In the genomic region with DNA sequence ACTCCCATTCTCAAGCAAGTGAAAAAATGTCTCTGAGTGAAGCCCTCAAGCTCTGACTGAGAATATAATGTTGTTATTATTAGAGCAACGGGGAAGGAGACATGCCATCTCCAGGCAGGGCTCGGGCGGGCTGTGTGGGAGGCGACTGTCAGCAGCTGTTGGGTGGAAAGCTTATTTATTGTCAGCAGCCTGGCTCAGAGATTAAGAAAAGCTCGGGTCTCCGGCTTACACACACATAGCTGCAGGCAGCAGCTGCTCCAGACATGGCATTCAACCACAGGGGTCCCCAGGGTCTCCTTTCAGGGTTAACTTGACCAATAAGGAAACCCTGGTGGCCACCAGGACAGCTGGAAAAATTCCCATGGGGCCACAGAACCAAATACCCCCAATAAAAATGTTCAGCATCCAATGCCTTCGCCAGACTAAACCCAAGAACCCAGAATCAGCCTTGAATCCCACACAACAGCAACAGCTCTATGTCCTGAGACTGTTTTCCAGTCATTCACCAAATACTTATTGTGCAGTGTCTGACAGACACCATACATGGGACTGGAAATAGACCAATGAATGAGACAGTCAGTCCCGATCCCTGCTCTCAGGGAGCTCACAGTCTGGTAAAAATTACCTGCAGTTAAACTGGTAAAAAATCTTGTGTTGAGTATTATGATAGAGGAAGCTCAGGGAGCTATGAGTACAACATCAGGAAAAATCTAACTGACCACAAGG, we compare ENCODE assay signal across 1 cellular context.
TF ChIP-seq lines count a peak whose summit lies in the region.

No MANE protein-coding gene starts in this region.

TF ChIP-seq in K562, 482 proteins besides CTCF, POLR2A, EP300 and RAD21 (continued from another document):
- TF ChIP-seq, protein P1, sequence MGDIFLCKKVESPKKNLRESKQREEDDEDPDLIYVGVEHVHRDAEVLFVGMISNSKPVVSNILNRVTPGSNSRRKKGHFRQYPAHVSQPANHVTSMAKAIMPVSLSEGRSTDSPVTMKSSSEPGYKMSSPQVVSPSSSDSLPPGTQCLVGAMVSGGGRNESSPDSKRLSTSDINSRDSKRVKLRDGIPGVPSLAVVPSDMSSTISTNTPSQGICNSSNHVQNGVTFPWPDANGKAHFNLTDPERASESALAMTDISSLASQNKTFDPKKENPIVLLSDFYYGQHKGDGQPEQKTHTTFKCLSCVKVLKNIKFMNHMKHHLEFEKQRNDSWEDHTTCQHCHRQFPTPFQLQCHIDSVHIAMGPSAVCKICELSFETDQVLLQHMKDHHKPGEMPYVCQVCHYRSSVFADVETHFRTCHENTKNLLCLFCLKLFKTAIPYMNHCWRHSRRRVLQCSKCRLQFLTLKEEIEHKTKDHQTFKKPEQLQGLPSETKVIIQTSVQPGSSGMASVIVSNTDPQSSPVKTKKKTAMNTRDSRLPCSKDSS (IDR thresholded peaks at IDR 0.05; ENCODE audit: low read depth, partially characterized antibody) = no peak
- TF ChIP-seq BCL6 (CRISPR knock-in tag; IDR thresholded peaks at IDR 0.05) (no peak), RBM15 (IDR thresholded peaks at IDR 0.05; ENCODE audit: insufficient read depth, low read length) (no peak), ZNF347 (CRISPR knock-in tag; IDR thresholded peaks at IDR 0.05; ENCODE audit: low read depth) (no peak), ZNF217 (CRISPR knock-in tag; IDR thresholded peaks at IDR 0.05) (no peak), ZNF121 (CRISPR knock-in tag; conservative IDR thresholded peaks at IDR 0.05) (no peak), DDX20 (tag; IDR thresholded peaks at IDR 0.05; ENCODE audit: low read depth) (no peak), NFE2 (IDR thresholded peaks at IDR 0.05; ENCODE audit: low read depth) (no peak), HMG20A (CRISPR knock-in tag; conservative IDR thresholded peaks at IDR 0.05) (no peak), CAMTA2 (CRISPR knock-in tag; conservative IDR thresholded peaks at IDR 0.05) (no peak), FOS (IDR thresholded peaks at IDR 0.05; ENCODE audit: extremely low read depth, insufficient read length) (no peak), STAT5A (IDR thresholded peaks at IDR 0.05; ENCODE audit: borderline replicate concordance, low read length) (peak; percentile 58), CBFA2T3 (IDR thresholded peaks at IDR 0.05) (peak; percentile 86), HNRNPUL1 (IDR thresholded peaks at IDR 0.05; ENCODE audit: low read length) (no peak), ZNF316 (IDR thresholded peaks at IDR 0.05) (no peak), ESRRB (CRISPR knock-in tag; IDR thresholded peaks at IDR 0.05; ENCODE audit: borderline replicate concordance) (no peak), CHCHD3 (CRISPR knock-in tag; IDR thresholded peaks at IDR 0.05) (no peak), ZNF584 (CRISPR knock-in tag; IDR thresholded peaks at IDR 0.05; ENCODE audit: low read depth) (no peak), MXI1 (IDR thresholded peaks at IDR 0.05; ENCODE audit: low read depth, low read length) (no peak), GATAD2A (IDR thresholded peaks at IDR 0.05) (no peak), ZBTB7A (IDR thresholded peaks at IDR 0.05; ENCODE audit: borderline replicate concordance, control insufficient read depth, low read depth, low read length) (peak; percentile 86), CC2D1A (IDR thresholded peaks at IDR 0.05) (no peak), TAF7 (tag; IDR thresholded peaks at IDR 0.05) (no peak)
- TF ChIP-seq, protein P2, sequence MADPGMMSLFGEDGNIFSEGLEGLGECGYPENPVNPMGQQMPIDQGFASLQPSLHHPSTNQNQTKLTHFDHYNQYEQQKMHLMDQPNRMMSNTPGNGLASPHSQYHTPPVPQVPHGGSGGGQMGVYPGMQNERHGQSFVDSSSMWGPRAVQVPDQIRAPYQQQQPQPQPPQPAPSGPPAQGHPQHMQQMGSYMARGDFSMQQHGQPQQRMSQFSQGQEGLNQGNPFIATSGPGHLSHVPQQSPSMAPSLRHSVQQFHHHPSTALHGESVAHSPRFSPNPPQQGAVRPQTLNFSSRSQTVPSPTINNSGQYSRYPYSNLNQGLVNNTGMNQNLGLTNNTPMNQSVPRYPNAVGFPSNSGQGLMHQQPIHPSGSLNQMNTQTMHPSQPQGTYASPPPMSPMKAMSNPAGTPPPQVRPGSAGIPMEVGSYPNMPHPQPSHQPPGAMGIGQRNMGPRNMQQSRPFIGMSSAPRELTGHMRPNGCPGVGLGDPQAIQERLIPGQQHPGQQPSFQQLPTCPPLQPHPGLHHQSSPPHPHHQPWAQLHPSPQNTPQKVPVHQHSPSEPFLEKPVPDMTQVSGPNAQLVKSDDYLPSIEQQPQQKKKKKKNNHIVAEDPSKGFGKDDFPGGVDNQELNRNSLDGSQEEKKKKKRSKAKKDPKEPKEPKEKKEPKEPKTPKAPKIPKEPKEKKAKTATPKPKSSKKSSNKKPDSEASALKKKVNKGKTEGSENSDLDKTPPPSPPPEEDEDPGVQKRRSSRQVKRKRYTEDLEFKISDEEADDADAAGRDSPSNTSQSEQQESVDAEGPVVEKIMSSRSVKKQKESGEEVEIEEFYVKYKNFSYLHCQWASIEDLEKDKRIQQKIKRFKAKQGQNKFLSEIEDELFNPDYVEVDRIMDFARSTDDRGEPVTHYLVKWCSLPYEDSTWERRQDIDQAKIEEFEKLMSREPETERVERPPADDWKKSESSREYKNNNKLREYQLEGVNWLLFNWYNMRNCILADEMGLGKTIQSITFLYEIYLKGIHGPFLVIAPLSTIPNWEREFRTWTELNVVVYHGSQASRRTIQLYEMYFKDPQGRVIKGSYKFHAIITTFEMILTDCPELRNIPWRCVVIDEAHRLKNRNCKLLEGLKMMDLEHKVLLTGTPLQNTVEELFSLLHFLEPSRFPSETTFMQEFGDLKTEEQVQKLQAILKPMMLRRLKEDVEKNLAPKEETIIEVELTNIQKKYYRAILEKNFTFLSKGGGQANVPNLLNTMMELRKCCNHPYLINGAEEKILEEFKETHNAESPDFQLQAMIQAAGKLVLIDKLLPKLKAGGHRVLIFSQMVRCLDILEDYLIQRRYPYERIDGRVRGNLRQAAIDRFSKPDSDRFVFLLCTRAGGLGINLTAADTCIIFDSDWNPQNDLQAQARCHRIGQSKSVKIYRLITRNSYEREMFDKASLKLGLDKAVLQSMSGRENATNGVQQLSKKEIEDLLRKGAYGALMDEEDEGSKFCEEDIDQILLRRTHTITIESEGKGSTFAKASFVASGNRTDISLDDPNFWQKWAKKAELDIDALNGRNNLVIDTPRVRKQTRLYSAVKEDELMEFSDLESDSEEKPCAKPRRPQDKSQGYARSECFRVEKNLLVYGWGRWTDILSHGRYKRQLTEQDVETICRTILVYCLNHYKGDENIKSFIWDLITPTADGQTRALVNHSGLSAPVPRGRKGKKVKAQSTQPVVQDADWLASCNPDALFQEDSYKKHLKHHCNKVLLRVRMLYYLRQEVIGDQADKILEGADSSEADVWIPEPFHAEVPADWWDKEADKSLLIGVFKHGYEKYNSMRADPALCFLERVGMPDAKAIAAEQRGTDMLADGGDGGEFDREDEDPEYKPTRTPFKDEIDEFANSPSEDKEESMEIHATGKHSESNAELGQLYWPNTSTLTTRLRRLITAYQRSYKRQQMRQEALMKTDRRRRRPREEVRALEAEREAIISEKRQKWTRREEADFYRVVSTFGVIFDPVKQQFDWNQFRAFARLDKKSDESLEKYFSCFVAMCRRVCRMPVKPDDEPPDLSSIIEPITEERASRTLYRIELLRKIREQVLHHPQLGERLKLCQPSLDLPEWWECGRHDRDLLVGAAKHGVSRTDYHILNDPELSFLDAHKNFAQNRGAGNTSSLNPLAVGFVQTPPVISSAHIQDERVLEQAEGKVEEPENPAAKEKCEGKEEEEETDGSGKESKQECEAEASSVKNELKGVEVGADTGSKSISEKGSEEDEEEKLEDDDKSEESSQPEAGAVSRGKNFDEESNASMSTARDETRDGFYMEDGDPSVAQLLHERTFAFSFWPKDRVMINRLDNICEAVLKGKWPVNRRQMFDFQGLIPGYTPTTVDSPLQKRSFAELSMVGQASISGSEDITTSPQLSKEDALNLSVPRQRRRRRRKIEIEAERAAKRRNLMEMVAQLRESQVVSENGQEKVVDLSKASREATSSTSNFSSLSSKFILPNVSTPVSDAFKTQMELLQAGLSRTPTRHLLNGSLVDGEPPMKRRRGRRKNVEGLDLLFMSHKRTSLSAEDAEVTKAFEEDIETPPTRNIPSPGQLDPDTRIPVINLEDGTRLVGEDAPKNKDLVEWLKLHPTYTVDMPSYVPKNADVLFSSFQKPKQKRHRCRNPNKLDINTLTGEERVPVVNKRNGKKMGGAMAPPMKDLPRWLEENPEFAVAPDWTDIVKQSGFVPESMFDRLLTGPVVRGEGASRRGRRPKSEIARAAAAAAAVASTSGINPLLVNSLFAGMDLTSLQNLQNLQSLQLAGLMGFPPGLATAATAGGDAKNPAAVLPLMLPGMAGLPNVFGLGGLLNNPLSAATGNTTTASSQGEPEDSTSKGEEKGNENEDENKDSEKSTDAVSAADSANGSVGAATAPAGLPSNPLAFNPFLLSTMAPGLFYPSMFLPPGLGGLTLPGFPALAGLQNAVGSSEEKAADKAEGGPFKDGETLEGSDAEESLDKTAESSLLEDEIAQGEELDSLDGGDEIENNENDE (IDR thresholded peaks at IDR 0.05; ENCODE audit: low read depth, low read length) = no peak
